In genomic region chr1:76830373-76830772, GRCh38 we compare ENCODE assay signal across 12 cellular contexts.
DNase-seq lines count a peak whose midpoint lies in the region; ATAC-seq and FAIRE-seq lines count a peak whose summit lies in the region.
"Had no signal": no experiment of that assay in that cellular context is flagged by ENCODE, and none has a peak within 500 bp of the region (broad histone marks: within the 10 kb centered on the region; RNA-seq: fewer than 3 reads in every experiment).

No MANE protein-coding gene starts in this region.

- H3K4me3 Mint-ChIP-seq in dendritic cell treated with granulocyte-macrophage colony-stimulating factor and Interleukin-4, amounts not matched to agents 40 ng/mL and 50 ng/mL, for 4 days, result peak overlapping the region; percentile 32
- H3K4me3 Mint-ChIP-seq: stimulated activated naive B cell treated with anti-CD40 and anti-IgM and Interleukin-4, amounts not matched to agents 10 μg/mL and 1 μg/mL and 100 μg/mL, for 72 hours had no signal

- peak; percentile 54 for FAIRE-seq in GM18507 (lab: Jason Lieb, UNC)
- FAIRE-seq: HepG2 had no signal

- H3K4me1 Mint-ChIP-seq in dendritic cell treated with granulocyte-macrophage colony-stimulating factor and Interleukin-4, amounts not matched to agents 40 ng/mL and 50 ng/mL, for 4 days (ENCODE audit: low read depth), result peaks cover 7% of the 10 kb centered on the region
- H3K4me1 Mint-ChIP-seq: stimulated activated naive B cell treated with anti-CD40 and anti-IgM and Interleukin-4, amounts not matched to agents 10 μg/mL and 1 μg/mL and 100 μg/mL, for 72 hours had no signal

- intact Hi-C loops in dendritic cell treated with granulocyte-macrophage colony-stimulating factor and Interleukin-4, amounts not matched to agents 40 ng/mL and 50 ng/mL, for 4 days (cut with micrococcal nuclease), result no loop called here

- DNase-seq in GM18507 (ENCODE audit: extremely low spot score, insufficient read length, low read depth) (no peak), HCEC 1CT (no peak), NCI-H1105 (lab: John Stamatoyannopoulos, UW) (no peak), NCI-H2196 treated with DMSO at 0.1 percent for 48 hours (lab: John Stamatoyannopoulos, UW; ENCODE audit: unreplicated experiment) (no peak)
- DNase-seq in activated CD8-positive, alpha-beta memory T cell treated with anti-CD3 and anti-CD28 coated beads for 24 hours, result no peak
- DNase-seq: NCI-H2107; stimulated activated naive B cell treated with anti-CD40 and anti-IgM and Interleukin-4, amounts not matched to agents 10 μg/mL and 1 μg/mL and 100 μg/mL, for 72 hours had no signal

- H3K27ac Mint-ChIP-seq in dendritic cell treated with granulocyte-macrophage colony-stimulating factor and Interleukin-4, amounts not matched to agents 40 ng/mL and 50 ng/mL, for 4 days, result no peak overlapping the region
- H3K27ac Mint-ChIP-seq: CD4-positive, CD25-positive, alpha-beta regulatory T cell; stimulated activated naive B cell treated with anti-CD40 and anti-IgM and Interleukin-4, amounts not matched to agents 10 μg/mL and 1 μg/mL and 100 μg/mL, for 72 hours had no signal

- ATAC-seq in GM21447 (IDR thresholded peaks at IDR 0.05; ENCODE audit: unreplicated experiment) (peak; percentile 72), HG03159 (IDR thresholded peaks at IDR 0.05; ENCODE audit: unreplicated experiment) (peak; percentile 90)
- ATAC-seq: HepG2 had no signal

- no peaks in the 10 kb centered on the region for H3K27me3 Mint-ChIP-seq in dendritic cell treated with granulocyte-macrophage colony-stimulating factor and Interleukin-4, amounts not matched to agents 40 ng/mL and 50 ng/mL, for 4 days
- H3K27me3 Mint-ChIP-seq: CD4-positive, CD25-positive, alpha-beta regulatory T cell had no signal

- no peaks in the 10 kb centered on the region for H3K36me3 Mint-ChIP-seq in dendritic cell treated with granulocyte-macrophage colony-stimulating factor and Interleukin-4, amounts not matched to agents 40 ng/mL and 50 ng/mL, for 4 days (ENCODE audit: low read depth)
- H3K36me3 Mint-ChIP-seq: CD4-positive, CD25-positive, alpha-beta regulatory T cell; stimulated activated naive B cell treated with anti-CD40 and anti-IgM and Interleukin-4, amounts not matched to agents 10 μg/mL and 1 μg/mL and 100 μg/mL, for 72 hours had no signal

- H3K9me3 Mint-ChIP-seq in dendritic cell treated with granulocyte-macrophage colony-stimulating factor and Interleukin-4, amounts not matched to agents 40 ng/mL and 50 ng/mL, for 4 days, result no peaks in the 10 kb centered on the region
- H3K9me3 Mint-ChIP-seq: stimulated activated naive B cell treated with anti-CD40 and anti-IgM and Interleukin-4, amounts not matched to agents 10 μg/mL and 1 μg/mL and 100 μg/mL, for 72 hours had no signal
